In genomic region chr18:22253156-22253555, GRCh38 we compare ENCODE assay signal across 21 cellular contexts.
"Had no signal": no experiment of that assay in that cellular context is flagged by ENCODE, and none has a peak within 500 bp of the region (broad histone marks: within the 10 kb centered on the region; RNA-seq: fewer than 3 reads in every experiment).

No MANE protein-coding gene starts in this region.

- H3K36me3 Mint-ChIP-seq: activated CD4-positive, alpha-beta memory T cell treated with anti-CD3 and anti-CD28 coated beads for 36 hours; activated naive CD8-positive, alpha-beta T cell treated with anti-CD3 and anti-CD28 coated beads for 36 hours; memory B cell; stimulated activated naive B cell treated with anti-CD40 and anti-IgM and Interleukin-4, amounts not matched to agents 10 μg/mL and 1 μg/mL and 100 μg/mL, for 72 hours had no signal

- H3K4me2 ChIP-seq: hepatocyte had no signal

- H3K4me3 Mint-ChIP-seq: activated CD4-positive, alpha-beta memory T cell treated with anti-CD3 and anti-CD28 coated beads for 36 hours; activated naive CD8-positive, alpha-beta T cell treated with anti-CD3 and anti-CD28 coated beads for 36 hours; immature natural killer cell; memory B cell; stimulated activated naive B cell treated with anti-CD40 and anti-IgM and Interleukin-4, amounts not matched to agents 10 μg/mL and 1 μg/mL and 100 μg/mL, for 72 hours; T-helper 17 cell had no signal

- H3K36me3 ChIP-seq: breast epithelium, sigmoid colon had no signal

- H3K27ac Mint-ChIP-seq: activated CD4-positive, alpha-beta memory T cell treated with anti-CD3 and anti-CD28 coated beads for 36 hours; activated naive CD8-positive, alpha-beta T cell treated with anti-CD3 and anti-CD28 coated beads for 36 hours; memory B cell; stimulated activated naive B cell treated with anti-CD40 and anti-IgM and Interleukin-4, amounts not matched to agents 10 μg/mL and 1 μg/mL and 100 μg/mL, for 72 hours; T-helper 17 cell had no signal

- ATAC-seq: foreskin keratinocyte; stimulated activated naive B cell treated with anti-CD40 and anti-IgM and Interleukin-4, amounts not matched to agents 10 μg/mL and 1 μg/mL and 100 μg/mL, for 72 hours; T-helper 17 cell had no signal

- DNase-seq: activated CD4-positive, alpha-beta memory T cell treated with anti-CD3 and anti-CD28 coated beads for 36 hours; activated CD4-positive, alpha-beta T cell treated with anti-CD3 and anti-CD28 coated beads for 48 hours; activated naive CD4-positive, alpha-beta T cell treated with Interleukin-2 at 50 U/mL for 16 hours; activated naive CD8-positive, alpha-beta T cell treated with anti-CD3 and anti-CD28 coated beads for 36 hours; activated T-cell treated with anti-CD3 and anti-CD28 coated beads, Interleukin-2, amount 50 U/mL, for 48 hours; amniotic stem cell; cortex of kidney; foreskin keratinocyte; immature natural killer cell; nucleus accumbens; posterior cingulate gyrus; sigmoid colon; stimulated activated CD4-positive, alpha-beta T cell treated with anti-CD3 and anti-CD28 coated beads, Interleukin-2, amount 100 ng/mL, for 48 hours; stimulated activated CD8-positive, alpha-beta memory T cell treated with anti-CD3 and anti-CD28 coated beads, Interleukin-4, amount 100 ng/mL, for 48 hours; stimulated activated naive B cell treated with anti-CD40 and anti-IgM and Interleukin-4, amounts not matched to agents 10 μg/mL and 1 μg/mL and 100 μg/mL, for 72 hours; T-helper 17 cell; trophoblast cell had no signal

- H3K4me1 ChIP-seq: breast epithelium, foreskin keratinocyte, sigmoid colon had no signal

- H3K27me3 ChIP-seq: breast epithelium, hepatocyte, sigmoid colon had no signal

- H3K4me1 Mint-ChIP-seq: activated naive CD8-positive, alpha-beta T cell treated with anti-CD3 and anti-CD28 coated beads for 36 hours; memory B cell; stimulated activated naive B cell treated with anti-CD40 and anti-IgM and Interleukin-4, amounts not matched to agents 10 μg/mL and 1 μg/mL and 100 μg/mL, for 72 hours; T-helper 17 cell had no signal

- H3K9me3 Mint-ChIP-seq: activated CD4-positive, alpha-beta memory T cell treated with anti-CD3 and anti-CD28 coated beads for 36 hours; activated naive CD8-positive, alpha-beta T cell treated with anti-CD3 and anti-CD28 coated beads for 36 hours; immature natural killer cell; nephron progenitor cell had no signal

- H3K27me3 Mint-ChIP-seq: activated CD4-positive, alpha-beta memory T cell treated with anti-CD3 and anti-CD28 coated beads for 36 hours; memory B cell; T-helper 17 cell had no signal

- H3K79me2 ChIP-seq: hepatocyte had no signal

- H3K9me3 ChIP-seq: breast epithelium, sigmoid colon had no signal

- H3K4me3 ChIP-seq: breast epithelium, hepatocyte, sigmoid colon had no signal

- H3K27ac ChIP-seq: foreskin keratinocyte, hepatocyte had no signal
